Comparison of ENCODE assay signal across 24 cellular contexts in genomic region chr2:211516537-211516936, GRCh38.
"Had no signal": no experiment of that assay in that cellular context is flagged by ENCODE, and none has a peak within 500 bp of the region (broad histone marks: within the 10 kb centered on the region; RNA-seq: fewer than 3 reads in every experiment).

No MANE protein-coding gene starts in this region.

- H3K4me1 ChIP-seq: left ventricle myocardium inferior, prostate gland, right lobe of liver, tibial nerve, uterus had no signal

- H3K27ac ChIP-seq: left ventricle myocardium inferior, neural progenitor cell, neutrophil, ovary, prostate gland, right lobe of liver, tibial nerve, uterus had no signal

- ATAC-seq: natural killer cell; right lobe of liver; stimulated activated memory B cell treated with anti-CD40 and anti-IgM and Interleukin-4, amounts not matched to agents 10 μg/mL and 1 μg/mL and 100 μg/mL, for 72 hours; stimulated activated naive CD8-positive, alpha-beta T cell treated with anti-CD3 and anti-CD28 coated beads, Interleukin-15, amount 100 ng/mL, for 72 hours had no signal

- H3K4me3 ChIP-seq: left ventricle myocardium inferior, lung, neural progenitor cell, ovary, prostate gland, right lobe of liver, smooth muscle cell, tibial nerve, uterus had no signal

- H3K9me3 ChIP-seq: left ventricle myocardium inferior, neutrophil, ovary, prostate gland, right lobe of liver, tibial nerve, uterus had no signal

- H3K27me3 ChIP-seq: neural progenitor cell, neutrophil, ovary, right lobe of liver, tibial nerve, uterus had no signal

- DNase-seq: islet precursor cell; left ventricle myocardium inferior; mesendoderm; naive B cell; natural killer cell; nephron progenitor cell; occipital lobe; ovary; right lobe of liver; stimulated activated CD4-positive, alpha-beta T cell treated with anti-CD3 and anti-CD28 coated beads, Interleukin-1b, Interleukin-23, amount 100 ng/mL, for 48 hours; stimulated activated CD4-positive, alpha-beta T cell treated with anti-CD3 and anti-CD28 coated beads, Interleukin-2, amount 100 ng/mL, for 48 hours; stimulated activated CD4-positive, alpha-beta T cell treated with anti-CD3 and anti-CD28 coated beads, Interleukin-4, amount 100 ng/mL, for 4 hours; stimulated activated CD8-positive, alpha-beta memory T cell treated with anti-CD3 and anti-CD28 coated beads, Interleukin-4, amount 100 ng/mL, for 48 hours; stimulated activated naive CD4-positive, alpha-beta T cell treated with Interleukin-2 at 50 U/mL for 16 hours; stimulated activated naive CD8-positive, alpha-beta T cell treated with anti-CD3 and anti-CD28 coated beads, Interleukin-15, amount 100 ng/mL, for 72 hours; substantia nigra; uterus had no signal
